In genomic region chr5:132422720-132423442, GRCh38 we compare ENCODE assay signal across 1 cellular context.
TF ChIP-seq lines count a peak whose summit lies in the region.

No MANE protein-coding gene starts in this region.

TF ChIP-seq in K562, 482 proteins besides CTCF, POLR2A, EP300 and RAD21 (continued from another document and continues in another):
- TF ChIP-seq CREB3 (tag; conservative IDR thresholded peaks at IDR 0.05; ENCODE audit: low read depth) = peak; percentile 48; the same call in 1 of the 2 replicates
- TF ChIP-seq TRIM24 (IDR thresholded peaks at IDR 0.05) = peak; percentile 57 to 87; a peak in 3 of 4 replicates
- TF ChIP-seq, protein P1, sequence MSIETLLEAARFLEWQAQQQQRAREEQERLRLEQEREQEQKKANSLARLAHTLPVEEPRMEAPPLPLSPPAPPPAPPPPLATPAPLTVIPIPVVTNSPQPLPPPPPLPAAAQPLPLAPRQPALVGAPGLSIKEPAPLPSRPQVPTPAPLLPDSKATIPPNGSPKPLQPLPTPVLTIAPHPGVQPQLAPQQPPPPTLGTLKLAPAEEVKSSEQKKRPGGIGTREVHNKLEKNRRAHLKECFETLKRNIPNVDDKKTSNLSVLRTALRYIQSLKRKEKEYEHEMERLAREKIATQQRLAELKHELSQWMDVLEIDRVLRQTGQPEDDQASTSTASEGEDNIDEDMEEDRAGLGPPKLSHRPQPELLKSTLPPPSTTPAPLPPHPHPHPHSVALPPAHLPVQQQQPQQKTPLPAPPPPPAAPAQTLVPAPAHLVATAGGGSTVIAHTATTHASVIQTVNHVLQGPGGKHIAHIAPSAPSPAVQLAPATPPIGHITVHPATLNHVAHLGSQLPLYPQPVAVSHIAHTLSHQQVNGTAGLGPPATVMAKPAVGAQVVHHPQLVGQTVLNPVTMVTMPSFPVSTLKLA (conservative IDR thresholded peaks at IDR 0.05) = peak; percentile 65 to 90
- TF ChIP-seq, protein P2, sequence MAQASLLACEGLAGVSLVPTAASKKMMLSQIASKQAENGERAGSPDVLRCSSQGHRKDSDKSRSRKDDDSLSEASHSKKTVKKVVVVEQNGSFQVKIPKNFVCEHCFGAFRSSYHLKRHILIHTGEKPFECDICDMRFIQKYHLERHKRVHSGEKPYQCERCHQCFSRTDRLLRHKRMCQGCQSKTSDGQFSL (CRISPR knock-in tag; IDR thresholded peaks at IDR 0.05) = no peak
- TF ChIP-seq, protein P2 (tag; IDR thresholded peaks at IDR 0.05) = no peak
- no peak for TF ChIP-seq POLR2B (IDR thresholded peaks at IDR 0.05; ENCODE audit: low read depth, partially characterized antibody)
- peak; percentile 87 for TF ChIP-seq MYC (IDR thresholded peaks at IDR 0.05; ENCODE audit: low read depth, low read length)
- TF ChIP-seq MYC (CRISPR knock-in tag; IDR thresholded peaks at IDR 0.05; ENCODE audit: borderline replicate concordance, low read depth) = no peak
- no peak for TF ChIP-seq SAP30 (IDR thresholded peaks at IDR 0.05; ENCODE audit: borderline replicate concordance, insufficient read depth, low read depth, low read length, poor library complexity, severe bottlenecking)
- TF ChIP-seq CHD2 (IDR thresholded peaks at IDR 0.05; ENCODE audit: low read depth, low read length) = no peak
- no peak for TF ChIP-seq GTF3C2 (IDR thresholded peaks at IDR 0.05; ENCODE audit: borderline replicate concordance, extremely low read depth, insufficient read length)
- no peak for TF ChIP-seq HBP1 (CRISPR knock-in tag; IDR thresholded peaks at IDR 0.05)
- TF ChIP-seq, protein P3, sequence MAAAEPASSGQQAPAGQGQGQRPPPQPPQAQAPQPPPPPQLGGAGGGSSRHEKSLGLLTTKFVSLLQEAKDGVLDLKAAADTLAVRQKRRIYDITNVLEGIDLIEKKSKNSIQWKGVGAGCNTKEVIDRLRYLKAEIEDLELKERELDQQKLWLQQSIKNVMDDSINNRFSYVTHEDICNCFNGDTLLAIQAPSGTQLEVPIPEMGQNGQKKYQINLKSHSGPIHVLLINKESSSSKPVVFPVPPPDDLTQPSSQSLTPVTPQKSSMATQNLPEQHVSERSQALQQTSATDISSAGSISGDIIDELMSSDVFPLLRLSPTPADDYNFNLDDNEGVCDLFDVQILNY (CRISPR knock-in tag; IDR thresholded peaks at IDR 0.05) = no peak
- TF ChIP-seq SMARCC2 (IDR thresholded peaks at IDR 0.05; ENCODE audit: low read depth) = peak; percentile 78
- TF ChIP-seq ZBTB5 (IDR thresholded peaks at IDR 0.05) = no peak
- TF ChIP-seq, protein P4, sequence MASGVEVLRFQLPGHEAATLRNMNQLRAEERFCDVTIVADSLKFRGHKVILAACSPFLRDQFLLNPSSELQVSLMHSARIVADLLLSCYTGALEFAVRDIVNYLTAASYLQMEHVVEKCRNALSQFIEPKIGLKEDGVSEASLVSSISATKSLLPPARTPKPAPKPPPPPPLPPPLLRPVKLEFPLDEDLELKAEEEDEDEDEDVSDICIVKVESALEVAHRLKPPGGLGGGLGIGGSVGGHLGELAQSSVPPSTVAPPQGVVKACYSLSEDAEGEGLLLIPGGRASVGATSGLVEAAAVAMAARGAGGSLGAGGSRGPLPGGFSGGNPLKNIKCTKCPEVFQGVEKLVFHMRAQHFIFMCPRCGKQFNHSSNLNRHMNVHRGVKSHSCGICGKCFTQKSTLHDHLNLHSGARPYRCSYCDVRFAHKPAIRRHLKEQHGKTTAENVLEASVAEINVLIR (CRISPR knock-in tag; IDR thresholded peaks at IDR 0.05) = 0 out of 2 replicates have a peak, but pooled peaks have one; percentile 58
- TF ChIP-seq KDM1A (IDR thresholded peaks at IDR 0.05) = peak; percentile 95
- no peak for TF ChIP-seq E2F1 (CRISPR knock-in tag; IDR thresholded peaks at IDR 0.05)
- TF ChIP-seq, protein P5, sequence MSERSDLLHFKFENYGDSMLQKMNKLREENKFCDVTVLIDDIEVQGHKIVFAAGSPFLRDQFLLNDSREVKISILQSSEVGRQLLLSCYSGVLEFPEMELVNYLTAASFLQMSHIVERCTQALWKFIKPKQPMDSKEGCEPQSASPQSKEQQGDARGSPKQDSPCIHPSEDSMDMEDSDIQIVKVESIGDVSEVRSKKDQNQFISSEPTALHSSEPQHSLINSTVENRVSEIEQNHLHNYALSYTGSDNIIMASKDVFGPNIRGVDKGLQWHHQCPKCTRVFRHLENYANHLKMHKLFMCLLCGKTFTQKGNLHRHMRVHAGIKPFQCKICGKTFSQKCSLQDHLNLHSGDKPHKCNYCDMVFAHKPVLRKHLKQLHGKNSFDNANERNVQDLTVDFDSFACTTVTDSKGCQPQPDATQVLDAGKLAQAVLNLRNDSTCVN (CRISPR knock-in tag; IDR thresholded peaks at IDR 0.05) = no peak
- 0 out of 2 replicates have a peak, but pooled peaks have one; percentile 23 for TF ChIP-seq RREB1 (CRISPR knock-in tag; IDR thresholded peaks at IDR 0.05)
- no peak for TF ChIP-seq YY1 (IDR thresholded peaks at IDR 0.05; ENCODE audit: borderline replicate concordance in 1 of 3, control insufficient read depth in 1 of 3, extremely low read depth in 1 of 3, insufficient read depth in 3 of 3, insufficient read length in 1 of 3, insufficient replicate concordance in 2 of 3, low read depth in 1 of 3, low read length in 2 of 3)
- TF ChIP-seq ARID4B (CRISPR knock-in tag; IDR thresholded peaks at IDR 0.05) = 0 out of 2 replicates have a peak, but pooled peaks have one; percentile 57
